ENCODE assay signal across 1 cellular context in genomic region chr22:36856121-36856791, GRCh38.
TF ChIP-seq lines count a peak whose summit lies in the region.

No MANE protein-coding gene starts in this region.

TF ChIP-seq in HepG2, 621 proteins besides CTCF, POLR2A, EP300 and RAD21 (continued from another document and continues in another):
- TF ChIP-seq YEATS4 (CRISPR knock-in tag; IDR thresholded peaks at IDR 0.05; ENCODE audit: borderline replicate concordance) = no peak
- TF ChIP-seq ZNF512 (CRISPR knock-in tag; IDR thresholded peaks at IDR 0.05) = no peak
- 0 out of 2 replicates have a peak, but pooled peaks have one; percentile 40 for TF ChIP-seq THRA (CRISPR knock-in tag; IDR thresholded peaks at IDR 0.05; ENCODE audit: borderline replicate concordance)
- TF ChIP-seq CENPBD1 (CRISPR knock-in tag; IDR thresholded peaks at IDR 0.05; ENCODE audit: borderline replicate concordance, low read depth) = no peak
- no peak for TF ChIP-seq ARNT2 (CRISPR knock-in tag; IDR thresholded peaks at IDR 0.05; ENCODE audit: low read depth)
- no peak for TF ChIP-seq KMT2B (CRISPR knock-in tag; IDR thresholded peaks at IDR 0.05)
- no peak for TF ChIP-seq PLSCR1 (CRISPR knock-in tag; IDR thresholded peaks at IDR 0.05; ENCODE audit: borderline replicate concordance)
- no peak for TF ChIP-seq HOXA5 (CRISPR knock-in tag; IDR thresholded peaks at IDR 0.05)
- no peak for TF ChIP-seq HOXA7 (CRISPR knock-in tag; IDR thresholded peaks at IDR 0.05)
- peak; percentile 41; the same call in 1 of the 2 replicates for TF ChIP-seq ZNF691 (CRISPR knock-in tag; IDR thresholded peaks at IDR 0.05; ENCODE audit: borderline replicate concordance, low read depth)
- no peak for TF ChIP-seq ZNF776 (CRISPR knock-in tag; IDR thresholded peaks at IDR 0.05)
- peak; percentile 57; the same call in 1 of the 2 replicates for TF ChIP-seq FOXK1 (CRISPR knock-in tag; IDR thresholded peaks at IDR 0.05; ENCODE audit: borderline replicate concordance, low read depth)
- no peak for TF ChIP-seq ZNF333 (CRISPR knock-in tag; IDR thresholded peaks at IDR 0.05; ENCODE audit: borderline replicate concordance)
- no peak for TF ChIP-seq CREBL2 (CRISPR knock-in tag; IDR thresholded peaks at IDR 0.05; ENCODE audit: borderline replicate concordance)
- peak; percentile 90 to 94 for TF ChIP-seq HMGXB4 (CRISPR knock-in tag; IDR thresholded peaks at IDR 0.05; ENCODE audit: borderline replicate concordance in 1 of 2, low read depth in 1 of 2)
- TF ChIP-seq ZBTB40 (IDR thresholded peaks at IDR 0.05) = no peak
- no peak for TF ChIP-seq ZBTB40 (CRISPR knock-in tag; IDR thresholded peaks at IDR 0.05)
- no peak for TF ChIP-seq PBX2 (CRISPR knock-in tag; IDR thresholded peaks at IDR 0.05)
- TF ChIP-seq SNAPC4 (CRISPR knock-in tag; IDR thresholded peaks at IDR 0.05) = no peak
- TF ChIP-seq ZNF260 (CRISPR knock-in tag; IDR thresholded peaks at IDR 0.05; ENCODE audit: borderline replicate concordance, low read depth) = no peak
- no peak for TF ChIP-seq CREB1 (IDR thresholded peaks at IDR 0.05)
- TF ChIP-seq CREB1 (CRISPR knock-in tag; IDR thresholded peaks at IDR 0.05) = no peak
- TF ChIP-seq CEBPZ (IDR thresholded peaks at IDR 0.05; ENCODE audit: low read length) = no peak
- no peak for TF ChIP-seq RBAK (CRISPR knock-in tag; IDR thresholded peaks at IDR 0.05)
- 0 out of 2 replicates have a peak, but pooled peaks have one; percentile 20 for TF ChIP-seq GATAD1 (CRISPR knock-in tag; IDR thresholded peaks at IDR 0.05)
